In the genomic region with DNA sequence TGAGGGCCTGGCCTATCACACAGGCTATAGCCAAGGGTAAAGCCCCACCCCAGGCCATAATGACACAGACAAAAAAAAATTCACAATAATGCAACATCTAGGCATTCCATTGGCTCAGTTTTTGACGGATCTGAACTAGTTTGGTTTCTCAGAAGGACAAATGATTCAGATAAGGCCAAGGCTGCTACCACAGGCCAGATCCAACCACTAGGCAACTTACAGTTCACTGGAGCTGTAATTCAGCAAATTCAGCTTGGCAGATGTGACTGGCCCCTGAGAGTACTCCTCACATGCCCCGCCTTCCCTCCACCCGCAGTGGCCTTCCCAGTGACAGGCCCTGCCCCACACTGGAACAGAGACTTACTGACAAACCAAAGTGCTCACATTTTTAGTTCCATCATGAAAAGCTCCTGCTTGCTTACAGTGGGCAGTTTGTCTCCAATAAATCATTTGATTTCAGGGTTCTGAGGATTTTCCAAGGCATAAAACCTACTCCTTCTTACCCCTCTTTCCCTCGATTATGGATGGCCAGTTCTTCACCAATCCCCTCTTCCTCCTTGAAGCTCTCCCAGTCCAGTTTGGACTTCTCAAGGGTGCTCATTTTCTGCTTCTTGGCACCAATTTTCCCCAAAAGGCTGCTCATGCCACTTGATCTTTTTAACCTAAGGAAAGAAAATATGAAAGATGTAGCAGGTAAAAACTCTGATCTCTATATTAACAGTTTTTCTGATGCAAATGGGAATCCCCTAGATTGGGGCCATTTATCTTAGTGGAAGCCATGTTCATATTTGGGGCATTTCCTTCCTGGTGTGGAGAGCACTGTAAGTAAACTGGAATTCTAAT, we compare ENCODE assay signal across 8 cellular contexts. TPM values are rescaled to one million over a fixed set of nuclear protein-coding genes. Genes with fewer than 3 reads are reported as not detected.
A peak's percentile ranks its signal among the peaks of the same experiment; 100 is the strongest.
DNase-seq lines count a peak whose midpoint lies in the region; ATAC-seq, FAIRE-seq and TF ChIP-seq lines count a peak whose summit lies in the region.

No MANE protein-coding gene starts in this region.

- no peaks in the 10 kb centered on the region for H3K9me3 ChIP-seq in GM12878 (replicated peaks; ENCODE audit: control insufficient read depth, insufficient read depth, low read length)

- no peaks in the 10 kb centered on the region for H3K27me3 Mint-ChIP-seq in activated CD4-positive, alpha-beta memory T cell treated with anti-CD3 and anti-CD28 coated beads for 36 hours
- peaks cover 14% of the 10 kb centered on the region for H3K27me3 Mint-ChIP-seq in activated CD4-positive, alpha-beta memory T cell treated with anti-CD3 and anti-CD28 coated beads, Interleukin-2, amount 10 ng/mL, durations not matched to agents 7 days and 5 days

- TF ChIP-seq RAD21 in GM12878 (IDR thresholded peaks at IDR 0.05; ENCODE audit: insufficient read depth, low read depth, low read length), result no peak

- intact Hi-C loops in activated CD4-positive, alpha-beta memory T cell treated with anti-CD3 and anti-CD28 coated beads for 36 hours (cut with micrococcal nuclease), result loop anchor here (1.0 to 10.0 kb wide), 4 partner anchors 15 to 1910 kb away; no protein-coding TSS in a partner anchor
- intact Hi-C loops in GM12878 (cut with micrococcal nuclease; ENCODE audit: unreplicated experiment), result no loop called here

- DNase-seq in activated CD4-positive, alpha-beta memory T cell treated with anti-CD3 and anti-CD28 coated beads for 36 hours, result no peak
- no peak for DNase-seq in activated CD4-positive, alpha-beta memory T cell treated with anti-CD3 and anti-CD28 coated beads, Interleukin-2, amount 10 ng/mL, durations not matched to agents 7 days and 5 days
- no peak for DNase-seq in GM12878 (ENCODE audit: low read depth, low spot score)
- DNase-seq in left lobe of liver (ENCODE audit: low spot score), result peak; percentile 66
- DNase-seq in superior temporal gyrus (ENCODE audit: extremely low spot score), result peak; percentile 74
- DNase-seq in activated CD4-positive, alpha-beta T cell treated with anti-CD3 and anti-CD28 coated beads for 1 hour, result no peak
- DNase-seq in stimulated activated CD4-positive, alpha-beta T cell treated with anti-CD3 and anti-CD28 coated beads, Interleukin-2, amount 100 ng/mL, for 24 hours, result no peak

- no peaks in the 10 kb centered on the region for H3K9me3 Mint-ChIP-seq in activated CD4-positive, alpha-beta memory T cell treated with anti-CD3 and anti-CD28 coated beads for 36 hours
- no peaks in the 10 kb centered on the region for H3K9me3 Mint-ChIP-seq in activated CD4-positive, alpha-beta memory T cell treated with anti-CD3 and anti-CD28 coated beads, Interleukin-2, amount 10 ng/mL, durations not matched to agents 7 days and 5 days

- H3K9ac ChIP-seq in GM12878 (ENCODE audit: control insufficient read depth, insufficient read depth, low read length), result no peak overlapping the region

- peak overlapping the region; percentile 55 for H3K27ac ChIP-seq in GM12878 (ENCODE audit: control insufficient read depth, insufficient read depth)

- TF ChIP-seq CTCF in GM12878 (IDR thresholded peaks at IDR 0.05 in 2 of 3, conservative IDR thresholded peaks at IDR 0.05 in 1 of 3; ENCODE audit: control insufficient read depth in 2 of 3, extremely low read depth in 1 of 3, insufficient read depth in 1 of 3, low read depth in 3 of 3, low read length in 3 of 3), result no peak

- peaks cover 12% of the 10 kb centered on the region for H3K4me1 ChIP-seq in GM12878 (ENCODE audit: control insufficient read depth, insufficient read depth, low read length)

- H3K79me2 ChIP-seq in GM12878 (ENCODE audit: control insufficient read depth, insufficient read depth, low read length), result no peaks in the 10 kb centered on the region

- POLR2A ChIA-PET in activated CD4-positive, alpha-beta memory T cell treated with anti-CD3 and anti-CD28 coated beads for 36 hours (lab: Charles Lee), result interaction anchor here (1.0 to 1.3 kb wide), 3 partner anchors 15 to 74 kb away, joined by 3 to 4 read pairs (median 3); no protein-coding TSS in a partner anchor
- POLR2A ChIA-PET in activated CD4-positive, alpha-beta memory T cell treated with anti-CD3 and anti-CD28 coated beads, Interleukin-2, amount 10 ng/mL, durations not matched to agents 7 days and 5 days (lab: Charles Lee), result interaction anchor here (1.0 kb wide), 1 partner anchor 11 kb away, joined by 5 read pairs; no protein-coding TSS in a partner anchor
- POLR2A ChIA-PET in GM12878 (lab: Charles Lee), result interaction anchor here (0.7 to 1.9 kb wide), 7 partner anchors 12 to 75 kb away, joined by 3 to 10 read pairs (median 4); no protein-coding TSS in a partner anchor

- H3K36me3 ChIP-seq in GM12878 (ENCODE audit: control insufficient read depth in 2 of 2, insufficient read depth in 2 of 2, low read length in 1 of 2), result peaks cover 0 to 4% of the 10 kb centered on the region in 2 experiments; a peak in 1 of 4 replicates

- no peak overlapping the region for H3K4me3 Mint-ChIP-seq in activated CD4-positive, alpha-beta memory T cell treated with anti-CD3 and anti-CD28 coated beads for 36 hours
- no peak overlapping the region for H3K4me3 Mint-ChIP-seq in activated CD4-positive, alpha-beta memory T cell treated with anti-CD3 and anti-CD28 coated beads, Interleukin-2, amount 10 ng/mL, durations not matched to agents 7 days and 5 days

- H4K20me1 ChIP-seq in GM12878 (ENCODE audit: control insufficient read depth, insufficient read depth), result no peaks in the 10 kb centered on the region

- no TSS peak for BruUV-seq in GM12878 (replicated peaks; lab: Mats Ljungman, UMichigan)

- peaks cover 18% of the 10 kb centered on the region for H3K4me1 Mint-ChIP-seq in activated CD4-positive, alpha-beta memory T cell treated with anti-CD3 and anti-CD28 coated beads for 36 hours (ENCODE audit: low read depth)
- H3K4me1 Mint-ChIP-seq in activated CD4-positive, alpha-beta memory T cell treated with anti-CD3 and anti-CD28 coated beads, Interleukin-2, amount 10 ng/mL, durations not matched to agents 7 days and 5 days, result peaks cover 8% of the 10 kb centered on the region

- peak overlapping the region; percentile 68 for H3K27ac Mint-ChIP-seq in activated CD4-positive, alpha-beta memory T cell treated with anti-CD3 and anti-CD28 coated beads for 36 hours
- no peak overlapping the region for H3K27ac Mint-ChIP-seq in activated CD4-positive, alpha-beta memory T cell treated with anti-CD3 and anti-CD28 coated beads, Interleukin-2, amount 10 ng/mL, durations not matched to agents 7 days and 5 days

- CTCF ChIA-PET in activated CD4-positive, alpha-beta memory T cell treated with anti-CD3 and anti-CD28 coated beads for 36 hours (lab: Charles Lee), result interaction anchor here (1.0 to 1.3 kb wide), 4 partner anchors 71 to 246 kb away, joined by 3 to 5 read pairs (median 3); no protein-coding TSS in a partner anchor
- CTCF ChIA-PET in activated CD4-positive, alpha-beta memory T cell treated with anti-CD3 and anti-CD28 coated beads, Interleukin-2, amount 10 ng/mL, durations not matched to agents 7 days and 5 days (lab: Charles Lee), result no interaction called here
- CTCF ChIA-PET in GM12878 (lab: Yijun Ruan, JAX), result interaction anchor here (1.1 to 2.9 kb wide), 6 partner anchors 13 to 105 kb away, joined by 5 to 12 read pairs (median 8); no protein-coding TSS in a partner anchor

- SMC1A ChIA-PET in GM12878 (lab: Charles Lee; ENCODE audit: uncharacterized antibody, unreplicated experiment), result interaction anchor here (0.6 to 7.0 kb wide), 11 partner anchors 13 to 81 kb away, joined by 3 to 83 read pairs (median 6); no protein-coding TSS in a partner anchor

- FAIRE-seq in GM12878 (lab: Jason Lieb, UNC), result peak; percentile 70

- ATAC-seq in GM12878 (no peak; the same call in 2 of the 3 replicates), left lobe of liver (peak; percentile 43), GM21390 (IDR thresholded peaks at IDR 0.05; ENCODE audit: unreplicated experiment) (no peak)

- 75% methylated on average over 4 of the region's 4 CpGs for WGBS in GM12878 (ENCODE audit: insufficient coverage, insufficient replicate concordance, low lambda C conversion rate, missing lambda C conversion rate)

- in situ Hi-C loops in GM12878 (cut with MboI), result no loop called here

- no peak for TF ChIP-seq POLR2A in GM12878 (IDR thresholded peaks at IDR 0.05; ENCODE audit: low read depth, low read length)

- no peaks in the 10 kb centered on the region for H3K27me3 ChIP-seq in GM12878 (replicated peaks in 1 of 2; ENCODE audit: control insufficient read depth in 2 of 2, insufficient read depth in 2 of 2, low read length in 1 of 2)

- no peak overlapping the region for H3K4me2 ChIP-seq in GM12878 (ENCODE audit: control insufficient read depth, insufficient read depth)

- peak overlapping the region; percentile 33 for H2AFZ ChIP-seq in GM12878 (ENCODE audit: control insufficient read depth, low read depth, low read length)

- no peak overlapping the region for H3K4me3 ChIP-seq in GM12878

- H3K36me3 Mint-ChIP-seq in activated CD4-positive, alpha-beta memory T cell treated with anti-CD3 and anti-CD28 coated beads for 36 hours, result peaks cover 39% of the 10 kb centered on the region
- H3K36me3 Mint-ChIP-seq in activated CD4-positive, alpha-beta memory T cell treated with anti-CD3 and anti-CD28 coated beads, Interleukin-2, amount 10 ng/mL, durations not matched to agents 7 days and 5 days (ENCODE audit: low read depth), result peaks cover 26% of the 10 kb centered on the region

- TF ChIP-seq EP300 in GM12878 (IDR thresholded peaks at IDR 0.05; ENCODE audit: borderline replicate concordance in 1 of 2, control insufficient read depth in 1 of 2, low read depth in 2 of 2, low read length in 2 of 2), result no peak

- RAD21 ChIA-PET in GM12878 (lab: Charles Lee; ENCODE audit: unreplicated experiment), result interaction anchor here (0.8 to 5.0 kb wide), 9 partner anchors 15 to 105 kb away, joined by 3 to 50 read pairs (median 6); no protein-coding TSS in a partner anchor

RNA-seq across cellular contexts. Expression of gene BCAR1, which starts 53.3 kb away (rescaled TPM):
- total RNA-seq in activated CD4-positive, alpha-beta memory T cell treated with anti-CD3 and anti-CD28 coated beads for 36 hours, result 1 to 10 TPM in 1 of 2 experiments, under 1 TPM in 1; 0.78 to 1.1 TPM
- not detected for total RNA-seq in activated CD4-positive, alpha-beta memory T cell treated with anti-CD3 and anti-CD28 coated beads, Interleukin-2, amount 10 ng/mL, durations not matched to agents 7 days and 5 days
- 41.0 and 47.4 TPM in 2 replicates for total RNA-seq in GM12878 (2013; cell fraction: nucleolus; rRNA removed)
- 4.5 and 5.4 TPM in 2 replicates for total RNA-seq in GM12878 (2014; rRNA removed)
- 1.4 and 1.8 TPM in 2 replicates for total RNA-seq in GM12878 (2014; rRNA removed; fragmentation: Illumina TruSeq; extraction: Trizol)
- 10.7 and 14.1 TPM in 2 replicates for total RNA-seq in GM12878 (2021)
- polyA plus RNA-seq in GM12878 (2011; ENCODE audit: low read depth), result 1.7 TPM
- polyA plus RNA-seq in GM12878 (2011; rRNA removed), result 1.8 and 2.3 TPM in 2 replicates
- 3.2 and 4.4 TPM in 2 replicates for polyA plus RNA-seq in GM12878 (2011; cell fraction: cytosol; rRNA removed)
- polyA plus RNA-seq in GM12878 (2011; cell fraction: nucleus; rRNA removed), result 20.1 and 28.7 TPM in 2 replicates
- polyA plus RNA-seq in GM12878 (2012), result 6.1 and 7.0 TPM in 2 replicates
- polyA plus RNA-seq in GM12878 (2014; fragmentation: Illumina TruSeq; extraction: Trizol), result 0.11 and 1.1 TPM in 2 replicates
- under 1 TPM in 1 of 2 experiments, not detected in 1; 0.13 TPM for polyA plus RNA-seq in GM12878 (2014; fragmentation: Nextera tagmentation; extraction: Ambion mirVana)
- 5.7 and 9.5 TPM in 2 replicates for polyA plus RNA-seq in GM12878 (2014; rRNA removed)
- 1 to 10 TPM; 2.8 to 5.4 TPM for polyA plus RNA-seq in GM12878 (2016; fragmentation: Nextera tagmentation; extraction: Ambion mirVana)
- polyA minus RNA-seq in GM12878 (2011; rRNA and poly(A)+ RNA removed), result 4.2 and 5.8 TPM in 2 replicates
- 2.5 and 3.5 TPM in 2 replicates for polyA minus RNA-seq in GM12878 (2011; cell fraction: cytosol; rRNA and poly(A)+ RNA removed)
- 8.6 and 10.0 TPM in 2 replicates for polyA minus RNA-seq in GM12878 (2011; cell fraction: nucleus; rRNA and poly(A)+ RNA removed)
- total RNA-seq in left lobe of liver, result 39.2 TPM

Comparison
In these comparisons a context has a peak if more than half of its experiments do, and no peak if none do; other contexts are left out.
1. DNase-seq: peak in left lobe of liver (single experiment) and superior temporal gyrus (single experiment); none in activated CD4-positive, alpha-beta memory T cell treated with anti-CD3 and anti-CD28 coated beads for 36 hours (single experiment), activated CD4-positive, alpha-beta memory T cell treated with anti-CD3 and anti-CD28 coated beads, Interleukin-2, amount 10 ng/mL, durations not matched to agents 7 days and 5 days (single experiment), GM12878 (single experiment), activated CD4-positive, alpha-beta T cell treated with anti-CD3 and anti-CD28 coated beads for 1 hour (single experiment) and stimulated activated CD4-positive, alpha-beta T cell treated with anti-CD3 and anti-CD28 coated beads, Interleukin-2, amount 100 ng/mL, for 24 hours (0 of 2).